Comparison of ENCODE assay signal across 8 cellular contexts in genomic region chr12:20368653-20369163, GRCh38. TPM values are rescaled to one million over a fixed set of nuclear protein-coding genes. Genes with fewer than 3 reads are reported as not detected.
DNase-seq lines count a peak whose midpoint lies in the region; ATAC-seq and TF ChIP-seq lines count a peak whose summit lies in the region.

No MANE protein-coding gene starts in this region.

- peak overlapping the region; percentile 52 for H3K4me3 ChIP-seq in H7 (ENCODE audit: insufficient read depth, low read depth, low read length)
- peak overlapping the region; percentile 39 for H3K4me3 ChIP-seq in SJSA1
- H3K4me3 ChIP-seq in esophagus (ENCODE audit: low read depth in 1 of 2, low read length in 2 of 2) = peak overlapping the region; percentile 56 to 68
- H3K4me3 ChIP-seq in upper lobe of right lung = peak overlapping the region; percentile 60

- peak; percentile 70 for DNase-seq in H7
- DNase-seq in SJSA1 (ENCODE audit: low read depth in 1 of 2, low spot score in 2 of 2) = peak in 1 of 2 experiments; percentile 55
- peak; percentile 16 for DNase-seq in mucosa of gallbladder (ENCODE audit: low spot score)
- DNase-seq in upper lobe of right lung = peak; percentile 52
- no peak for DNase-seq in G401 (ENCODE audit: low spot score)

- no peak for TF ChIP-seq CTCF in upper lobe of right lung (IDR thresholded peaks at IDR 0.05)

- peaks cover 13% of the 10 kb centered on the region for H3K4me1 ChIP-seq in SJSA1 (replicated peaks)
- peaks cover 0 to 10% of the 10 kb centered on the region in 2 donors for H3K4me1 ChIP-seq in esophagus (ENCODE audit: control insufficient read depth in 2 of 2, insufficient read depth in 2 of 2, low read length in 1 of 2)
- H3K4me1 ChIP-seq in upper lobe of right lung = peaks cover 17% of the 10 kb centered on the region

- ATAC-seq in upper lobe of right lung (peak; percentile 49), GM21423 (IDR thresholded peaks at IDR 0.05; ENCODE audit: unreplicated experiment) (no peak), GM21367 (IDR thresholded peaks at IDR 0.05; ENCODE audit: unreplicated experiment) (no peak)

- H3K27me3 ChIP-seq in H7 (ENCODE audit: control insufficient read depth, insufficient read depth, low read length) (peaks cover 32% of the 10 kb centered on the region), SJSA1 (replicated peaks) (peaks cover 30% of the 10 kb centered on the region), esophagus (ENCODE audit: control insufficient read depth in 1 of 2, insufficient read depth in 2 of 2, low read length in 2 of 2) (peaks cover 0 to 3% of the 10 kb centered on the region in 2 donors), upper lobe of right lung (peaks cover 23% of the 10 kb centered on the region)

- WGBS in esophagus, 2 donors = 0 to 1% methylated on average over 34 of the region's 34 CpGs

- H3K36me3 ChIP-seq in H7 (replicated peaks; ENCODE audit: control insufficient read depth, insufficient read depth, low read length) (no peaks in the 10 kb centered on the region), SJSA1 (no peaks in the 10 kb centered on the region), esophagus (ENCODE audit: control insufficient read depth in 2 of 2, insufficient read depth in 2 of 2, low read length in 1 of 2) (no peaks in the 10 kb centered on the region), upper lobe of right lung (no peaks in the 10 kb centered on the region)

- in situ Hi-C loops in G401 (cut with HindIII; ENCODE audit: low sequenced_read_pairs) = no loop called here

- no peak overlapping the region for H3K27ac ChIP-seq in SJSA1
- H3K27ac ChIP-seq in esophagus (ENCODE audit: low read depth in 2 of 2, low read length in 1 of 2) = peak overlapping the region; percentile 81 to 86
- peak overlapping the region; percentile 80 for H3K27ac ChIP-seq in upper lobe of right lung

- H3K9me3 ChIP-seq in SJSA1 (replicated peaks) (no peaks in the 10 kb centered on the region), esophagus (ENCODE audit: control insufficient read depth in 2 of 2, insufficient read depth in 1 of 2, low read depth in 1 of 2, low read length in 1 of 2) (no peaks in the 10 kb centered on the region), upper lobe of right lung (no peaks in the 10 kb centered on the region)

- intact Hi-C loops in upper lobe of right lung (cut with DNase I) = no loop called here

RNA-seq across cellular contexts. Expression of gene PDE3A, which starts 0.4 kb away (rescaled TPM):
- 0.22 and 0.24 TPM in 2 replicates for total RNA-seq in H7 (2014; rRNA removed; shearing (Covaris generic))
- 0.13 TPM in 1 of 2 replicates, not detected in the other for total RNA-seq in SJSA1 (2014; rRNA removed; shearing (Covaris generic))
- 1 to 10 TPM in 1 of 2 donors, under 1 TPM in 1; 0.53 to 1.0 TPM for polyA plus RNA-seq in esophagus
- total RNA-seq in mucosa of gallbladder = 8.5 TPM
- total RNA-seq in upper lobe of right lung = 8.4 TPM
- total RNA-seq in G401 (2014; rRNA removed; shearing (Covaris generic)) = not detected in 2 replicates
